ENCODE assay signal across 1 cellular context in genomic region chr2:68258854-68259253, GRCh38.
TF ChIP-seq lines count a peak whose summit lies in the region.

No MANE protein-coding gene starts in this region.

TF ChIP-seq in IMR-90, 13 proteins besides CTCF, POLR2A, EP300 and RAD21 (continued from another document):
- TF ChIP-seq ELK1 (IDR thresholded peaks at IDR 0.05; ENCODE audit: borderline replicate concordance, low read depth, low read length) (no peak), RFX5 (IDR thresholded peaks at IDR 0.05; ENCODE audit: low read depth, low read length) (no peak), MAZ (IDR thresholded peaks at IDR 0.05; ENCODE audit: borderline replicate concordance, low read depth, low read length) (no peak)
